ENCODE assay signal across 1 cellular context in the genomic region with DNA sequence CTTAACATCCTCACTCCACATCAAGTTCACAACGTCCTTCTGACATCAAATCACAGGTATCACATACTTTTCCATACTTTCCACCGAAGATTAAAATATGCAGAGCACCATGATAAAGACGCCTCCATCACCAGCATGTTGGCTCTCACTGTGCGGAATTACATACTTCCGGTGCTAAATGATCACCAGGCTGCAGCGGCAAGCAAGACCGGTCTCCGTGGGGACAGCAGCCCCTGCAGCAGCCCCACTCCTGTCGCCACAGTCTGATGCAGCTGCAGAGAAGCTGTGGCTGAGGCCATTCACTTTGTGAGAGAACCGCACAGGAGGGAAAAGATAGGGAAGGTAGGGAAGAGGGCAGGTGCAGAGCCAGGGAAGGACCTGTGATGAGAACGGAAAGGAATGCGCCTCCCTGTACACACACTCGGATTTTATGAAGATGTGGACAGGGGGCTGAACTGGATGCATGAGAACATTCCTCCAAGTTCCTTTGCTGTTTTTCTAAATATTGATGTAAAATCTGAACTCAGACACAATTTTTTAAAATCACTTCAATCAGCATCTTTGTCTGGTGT.
TF ChIP-seq lines count a peak whose summit lies in the region.

No MANE protein-coding gene starts in this region.

TF ChIP-seq in WTC11, 78 proteins besides CTCF, POLR2A, EP300 and RAD21 (continued from another document):
- TF ChIP-seq, protein P1, sequence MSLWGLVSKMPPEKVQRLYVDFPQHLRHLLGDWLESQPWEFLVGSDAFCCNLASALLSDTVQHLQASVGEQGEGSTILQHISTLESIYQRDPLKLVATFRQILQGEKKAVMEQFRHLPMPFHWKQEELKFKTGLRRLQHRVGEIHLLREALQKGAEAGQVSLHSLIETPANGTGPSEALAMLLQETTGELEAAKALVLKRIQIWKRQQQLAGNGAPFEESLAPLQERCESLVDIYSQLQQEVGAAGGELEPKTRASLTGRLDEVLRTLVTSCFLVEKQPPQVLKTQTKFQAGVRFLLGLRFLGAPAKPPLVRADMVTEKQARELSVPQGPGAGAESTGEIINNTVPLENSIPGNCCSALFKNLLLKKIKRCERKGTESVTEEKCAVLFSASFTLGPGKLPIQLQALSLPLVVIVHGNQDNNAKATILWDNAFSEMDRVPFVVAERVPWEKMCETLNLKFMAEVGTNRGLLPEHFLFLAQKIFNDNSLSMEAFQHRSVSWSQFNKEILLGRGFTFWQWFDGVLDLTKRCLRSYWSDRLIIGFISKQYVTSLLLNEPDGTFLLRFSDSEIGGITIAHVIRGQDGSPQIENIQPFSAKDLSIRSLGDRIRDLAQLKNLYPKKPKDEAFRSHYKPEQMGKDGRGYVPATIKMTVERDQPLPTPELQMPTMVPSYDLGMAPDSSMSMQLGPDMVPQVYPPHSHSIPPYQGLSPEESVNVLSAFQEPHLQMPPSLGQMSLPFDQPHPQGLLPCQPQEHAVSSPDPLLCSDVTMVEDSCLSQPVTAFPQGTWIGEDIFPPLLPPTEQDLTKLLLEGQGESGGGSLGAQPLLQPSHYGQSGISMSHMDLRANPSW (CRISPR knock-in tag; conservative IDR thresholded peaks at IDR 0.05; ENCODE audit: low read depth): no peak
- TF ChIP-seq NR1H2 (CRISPR knock-in tag; IDR thresholded peaks at IDR 0.05) (no peak), HMGA2 (CRISPR knock-in tag; IDR thresholded peaks at IDR 0.05) (no peak)
- TF ChIP-seq, protein P2, sequence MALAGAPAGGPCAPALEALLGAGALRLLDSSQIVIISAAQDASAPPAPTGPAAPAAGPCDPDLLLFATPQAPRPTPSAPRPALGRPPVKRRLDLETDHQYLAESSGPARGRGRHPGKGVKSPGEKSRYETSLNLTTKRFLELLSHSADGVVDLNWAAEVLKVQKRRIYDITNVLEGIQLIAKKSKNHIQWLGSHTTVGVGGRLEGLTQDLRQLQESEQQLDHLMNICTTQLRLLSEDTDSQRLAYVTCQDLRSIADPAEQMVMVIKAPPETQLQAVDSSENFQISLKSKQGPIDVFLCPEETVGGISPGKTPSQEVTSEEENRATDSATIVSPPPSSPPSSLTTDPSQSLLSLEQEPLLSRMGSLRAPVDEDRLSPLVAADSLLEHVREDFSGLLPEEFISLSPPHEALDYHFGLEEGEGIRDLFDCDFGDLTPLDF (CRISPR knock-in tag; IDR thresholded peaks at IDR 0.05): no peak
- TF ChIP-seq, protein P3, sequence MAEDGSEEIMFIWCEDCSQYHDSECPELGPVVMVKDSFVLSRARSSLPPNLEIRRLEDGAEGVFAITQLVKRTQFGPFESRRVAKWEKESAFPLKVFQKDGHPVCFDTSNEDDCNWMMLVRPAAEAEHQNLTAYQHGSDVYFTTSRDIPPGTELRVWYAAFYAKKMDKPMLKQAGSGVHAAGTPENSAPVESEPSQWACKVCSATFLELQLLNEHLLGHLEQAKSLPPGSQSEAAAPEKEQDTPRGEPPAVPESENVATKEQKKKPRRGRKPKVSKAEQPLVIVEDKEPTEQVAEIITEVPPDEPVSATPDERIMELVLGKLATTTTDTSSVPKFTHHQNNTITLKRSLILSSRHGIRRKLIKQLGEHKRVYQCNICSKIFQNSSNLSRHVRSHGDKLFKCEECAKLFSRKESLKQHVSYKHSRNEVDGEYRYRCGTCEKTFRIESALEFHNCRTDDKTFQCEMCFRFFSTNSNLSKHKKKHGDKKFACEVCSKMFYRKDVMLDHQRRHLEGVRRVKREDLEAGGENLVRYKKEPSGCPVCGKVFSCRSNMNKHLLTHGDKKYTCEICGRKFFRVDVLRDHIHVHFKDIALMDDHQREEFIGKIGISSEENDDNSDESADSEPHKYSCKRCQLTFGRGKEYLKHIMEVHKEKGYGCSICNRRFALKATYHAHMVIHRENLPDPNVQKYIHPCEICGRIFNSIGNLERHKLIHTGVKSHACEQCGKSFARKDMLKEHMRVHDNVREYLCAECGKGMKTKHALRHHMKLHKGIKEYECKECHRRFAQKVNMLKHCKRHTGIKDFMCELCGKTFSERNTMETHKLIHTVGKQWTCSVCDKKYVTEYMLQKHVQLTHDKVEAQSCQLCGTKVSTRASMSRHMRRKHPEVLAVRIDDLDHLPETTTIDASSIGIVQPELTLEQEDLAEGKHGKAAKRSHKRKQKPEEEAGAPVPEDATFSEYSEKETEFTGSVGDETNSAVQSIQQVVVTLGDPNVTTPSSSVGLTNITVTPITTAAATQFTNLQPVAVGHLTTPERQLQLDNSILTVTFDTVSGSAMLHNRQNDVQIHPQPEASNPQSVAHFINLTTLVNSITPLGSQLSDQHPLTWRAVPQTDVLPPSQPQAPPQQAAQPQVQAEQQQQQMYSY (CRISPR knock-in tag; IDR thresholded peaks at IDR 0.05): no peak
